In the genomic region with DNA sequence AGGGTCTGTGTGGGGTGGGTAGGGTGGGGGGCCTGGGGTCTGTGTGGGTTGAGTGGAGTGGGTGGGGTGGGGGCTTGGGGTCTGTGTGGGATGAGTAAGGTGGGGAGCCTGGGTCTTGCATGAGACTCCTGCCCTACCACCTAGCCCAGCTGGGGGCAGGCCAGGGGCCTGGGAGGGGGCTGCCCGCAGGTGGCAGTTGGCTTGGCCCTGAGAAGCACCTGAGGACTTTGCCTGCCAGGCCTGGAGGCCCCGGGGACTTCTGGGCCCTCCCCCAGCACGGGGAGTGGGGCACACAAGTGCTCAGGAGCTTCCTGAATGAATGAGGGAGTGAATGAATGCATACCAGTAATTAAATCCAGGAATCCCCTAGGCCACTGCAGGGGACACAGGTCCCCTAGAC, we compare ENCODE assay signal across 1 cellular context.
TF ChIP-seq lines count a peak whose summit lies in the region.

No MANE protein-coding gene starts in this region.

TF ChIP-seq in K562, 482 proteins besides CTCF, POLR2A, EP300 and RAD21 (continued from another document):
- TF ChIP-seq, protein P1, sequence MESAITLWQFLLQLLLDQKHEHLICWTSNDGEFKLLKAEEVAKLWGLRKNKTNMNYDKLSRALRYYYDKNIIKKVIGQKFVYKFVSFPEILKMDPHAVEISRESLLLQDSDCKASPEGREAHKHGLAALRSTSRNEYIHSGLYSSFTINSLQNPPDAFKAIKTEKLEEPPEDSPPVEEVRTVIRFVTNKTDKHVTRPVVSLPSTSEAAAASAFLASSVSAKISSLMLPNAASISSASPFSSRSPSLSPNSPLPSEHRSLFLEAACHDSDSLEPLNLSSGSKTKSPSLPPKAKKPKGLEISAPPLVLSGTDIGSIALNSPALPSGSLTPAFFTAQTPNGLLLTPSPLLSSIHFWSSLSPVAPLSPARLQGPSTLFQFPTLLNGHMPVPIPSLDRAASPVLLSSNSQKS (CRISPR knock-in tag; IDR thresholded peaks at IDR 0.05) = no peak
